Comparison of ENCODE assay signal across 10 cellular contexts in the genomic region with DNA sequence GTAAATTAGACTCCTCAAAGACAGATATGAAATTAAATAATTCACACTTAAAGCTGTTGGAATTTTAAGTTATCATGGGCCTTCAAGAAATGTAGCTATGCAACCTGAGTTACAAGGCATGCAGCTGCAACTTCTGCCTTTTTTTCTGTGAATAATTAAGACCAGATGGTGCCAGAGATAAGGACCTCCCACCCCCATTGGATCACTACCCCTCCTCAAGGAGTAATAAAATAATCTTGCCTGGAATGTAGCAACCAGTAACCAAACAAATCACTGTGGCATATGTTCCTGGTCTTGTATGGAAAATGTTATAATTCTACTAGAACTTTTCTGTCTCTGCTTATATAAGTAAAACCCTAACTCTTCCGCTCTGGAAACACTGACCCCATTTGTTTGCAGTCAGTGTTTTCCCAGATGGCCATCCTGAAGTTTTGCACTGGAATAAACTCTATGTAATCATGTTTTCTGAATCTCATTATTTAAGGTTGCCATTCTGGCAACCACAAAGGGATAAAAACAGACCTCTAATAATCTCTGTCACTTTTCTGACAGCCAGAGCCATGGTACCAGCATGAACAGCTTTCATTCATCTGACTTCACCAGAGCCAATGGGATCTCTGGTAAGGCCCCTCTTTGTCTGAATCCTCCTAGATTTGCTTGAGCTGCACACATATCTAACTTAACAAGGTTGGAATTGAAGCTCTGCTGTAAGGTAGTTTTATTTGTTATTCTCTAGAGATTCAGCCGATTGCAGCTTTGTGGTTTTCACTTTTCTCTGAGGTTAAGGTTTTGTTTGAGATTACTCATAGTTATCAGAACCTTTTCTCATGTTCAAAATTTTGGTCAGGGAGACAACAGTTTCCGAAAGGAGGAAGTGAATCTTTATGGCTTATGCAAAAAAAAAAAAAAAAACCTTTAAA.
DNase-seq lines count a peak whose midpoint lies in the region; ATAC-seq and TF ChIP-seq lines count a peak whose summit lies in the region.
"Had no signal": no experiment of that assay in that cellular context is flagged by ENCODE, and none has a peak within 500 bp of the region (broad histone marks: within the 10 kb centered on the region; RNA-seq: fewer than 3 reads in every experiment).

No MANE protein-coding gene starts in this region.

- no peaks in the 10 kb centered on the region for H3K36me3 Mint-ChIP-seq in nephron progenitor cell (ENCODE audit: low read depth)
- H3K36me3 Mint-ChIP-seq: CD8-positive, alpha-beta memory T cell had no signal

- no peak for DNase-seq in DND-41
- DNase-seq in SIG-M5 (lab: John Stamatoyannopoulos, UW): peak; percentile 52
- no peak for DNase-seq in nephron progenitor cell
- no peak for DNase-seq in SK-N-SH
- DNase-seq in cortex of kidney (lab: John Stamatoyannopoulos, UW): no peak
- DNase-seq in iPS-NIHi7 (ENCODE audit: extremely low spot score): no peak
- DNase-seq: activated CD8-positive, alpha-beta memory T cell treated with anti-CD3 and anti-CD28 coated beads for 24 hours; CD8-positive, alpha-beta memory T cell had no signal

- peaks cover 17% of the 10 kb centered on the region for H3K4me1 Mint-ChIP-seq in nephron progenitor cell
- H3K4me1 Mint-ChIP-seq: CD8-positive, alpha-beta memory T cell had no signal

- H3K4me1 ChIP-seq in DND-41 (ENCODE audit: insufficient read depth, low read length) (no peaks in the 10 kb centered on the region), SK-N-SH (ENCODE audit: control insufficient read depth in 1 of 2, insufficient read depth in 2 of 2, low read depth in 1 of 2, low read length in 1 of 2) (no peaks in the 10 kb centered on the region)

- no peak overlapping the region for H3K4me2 ChIP-seq in DND-41 (ENCODE audit: insufficient read depth, low read length)
- H3K4me2 ChIP-seq in SK-N-SH: no peak overlapping the region

- H3K9ac ChIP-seq in DND-41 (ENCODE audit: low read depth, low read length) (no peak overlapping the region), SK-N-SH (no peak overlapping the region)

- H3K27me3 ChIP-seq in DND-41 (ENCODE audit: insufficient read depth, low read length, poor library complexity) (no peaks in the 10 kb centered on the region), SK-N-SH (ENCODE audit: insufficient read depth) (no peaks in the 10 kb centered on the region)

- H4K20me1 ChIP-seq in DND-41 (ENCODE audit: insufficient read depth, low read length) (no peaks in the 10 kb centered on the region), SK-N-SH (ENCODE audit: insufficient read depth) (no peaks in the 10 kb centered on the region)

- H3K4me3 ChIP-seq in DND-41 (ENCODE audit: low read depth in 1 of 2, low read length in 2 of 2) (no peak overlapping the region), SK-N-SH (ENCODE audit: low read depth in 2 of 2, low read length in 1 of 2) (no peak overlapping the region)

- no peaks in the 10 kb centered on the region for H3K27me3 Mint-ChIP-seq in nephron progenitor cell (ENCODE audit: low read depth, poor library complexity)
- H3K27me3 Mint-ChIP-seq: CD8-positive, alpha-beta memory T cell had no signal

- no peak for TF ChIP-seq EP300 in SK-N-SH (IDR thresholded peaks at IDR 0.05; ENCODE audit: borderline replicate concordance in 1 of 2, low read depth in 1 of 2, low read length in 1 of 2)

- no peaks in the 10 kb centered on the region for H3K79me2 ChIP-seq in DND-41 (ENCODE audit: insufficient read depth, low read length)
- no peaks in the 10 kb centered on the region for H3K79me2 ChIP-seq in SK-N-SH (ENCODE audit: insufficient read depth)

- no peak overlapping the region for H3K27ac Mint-ChIP-seq in nephron progenitor cell
- H3K27ac Mint-ChIP-seq: CD8-positive, alpha-beta memory T cell had no signal

- H3K36me3 ChIP-seq in DND-41 (ENCODE audit: insufficient read depth, low read length) (no peaks in the 10 kb centered on the region), SK-N-SH (replicated peaks in 1 of 2; ENCODE audit: control insufficient read depth in 1 of 2, insufficient read depth in 2 of 2, low read length in 1 of 2) (no peaks in the 10 kb centered on the region)

- TF ChIP-seq CTCF in DND-41 (IDR thresholded peaks at IDR 0.05; ENCODE audit: borderline replicate concordance, extremely low read depth, low read length, poor library complexity, severe bottlenecking) (no peak), nephron progenitor cell (IDR thresholded peaks at IDR 0.05) (no peak), SK-N-SH (IDR thresholded peaks at IDR 0.05) (no peak)

- ATAC-seq in DND-41 (ENCODE audit: insufficient read depth, low read depth) (peak; percentile 40; the same call in 2 of the 3 replicates), GM19438 (IDR thresholded peaks at IDR 0.05; ENCODE audit: low read depth, unreplicated experiment) (peak; percentile 98), HG03097 (IDR thresholded peaks at IDR 0.05; ENCODE audit: low FRiP score, unreplicated experiment) (peak; percentile 99)

- no peaks in the 10 kb centered on the region for H3K9me3 Mint-ChIP-seq in nephron progenitor cell

- H2AFZ ChIP-seq in DND-41 (ENCODE audit: low read depth, low read length): no peak overlapping the region
- H2AFZ ChIP-seq in SK-N-SH (ENCODE audit: low read depth): no peak overlapping the region

- no peak overlapping the region for H3K27ac ChIP-seq in DND-41 (ENCODE audit: low read length)
- H3K27ac ChIP-seq in SK-N-SH (ENCODE audit: low read depth in 2 of 2, low read length in 1 of 2): peak overlapping the region in 1 of 2 experiments; percentile 11; a peak in 1 of 4 replicates

- no peak overlapping the region for H3K4me3 Mint-ChIP-seq in nephron progenitor cell
- H3K4me3 Mint-ChIP-seq: CD8-positive, alpha-beta memory T cell had no signal

- no peak for TF ChIP-seq RAD21 in SK-N-SH (IDR thresholded peaks at IDR 0.05; ENCODE audit: low read length)

- H3K9me3 ChIP-seq in DND-41 (ENCODE audit: insufficient read depth, low read length, severe bottlenecking): no peaks in the 10 kb centered on the region
- no peaks in the 10 kb centered on the region for H3K9me3 ChIP-seq in SK-N-SH

- WGBS in SK-N-SH (ENCODE audit: low lambda C conversion rate): 7% methylated on average over 3 of the region's 3 CpGs

- POLR2A ChIA-PET in SK-N-SH (lab: Yijun Ruan, JAX): no interaction called here

- CTCF ChIA-PET in SK-N-SH (lab: Yijun Ruan, JAX): no interaction called here

- no peaks in the 10 kb centered on the region for H3F3A ChIP-seq in SK-N-SH (replicated peaks; ENCODE audit: insufficient read depth)

- no peaks in the 10 kb centered on the region for H3K9me2 ChIP-seq in SK-N-SH

TF ChIP-seq in SK-N-SH, 30 proteins besides CTCF, POLR2A, EP300 and RAD21:
- TF ChIP-seq, protein P1, sequence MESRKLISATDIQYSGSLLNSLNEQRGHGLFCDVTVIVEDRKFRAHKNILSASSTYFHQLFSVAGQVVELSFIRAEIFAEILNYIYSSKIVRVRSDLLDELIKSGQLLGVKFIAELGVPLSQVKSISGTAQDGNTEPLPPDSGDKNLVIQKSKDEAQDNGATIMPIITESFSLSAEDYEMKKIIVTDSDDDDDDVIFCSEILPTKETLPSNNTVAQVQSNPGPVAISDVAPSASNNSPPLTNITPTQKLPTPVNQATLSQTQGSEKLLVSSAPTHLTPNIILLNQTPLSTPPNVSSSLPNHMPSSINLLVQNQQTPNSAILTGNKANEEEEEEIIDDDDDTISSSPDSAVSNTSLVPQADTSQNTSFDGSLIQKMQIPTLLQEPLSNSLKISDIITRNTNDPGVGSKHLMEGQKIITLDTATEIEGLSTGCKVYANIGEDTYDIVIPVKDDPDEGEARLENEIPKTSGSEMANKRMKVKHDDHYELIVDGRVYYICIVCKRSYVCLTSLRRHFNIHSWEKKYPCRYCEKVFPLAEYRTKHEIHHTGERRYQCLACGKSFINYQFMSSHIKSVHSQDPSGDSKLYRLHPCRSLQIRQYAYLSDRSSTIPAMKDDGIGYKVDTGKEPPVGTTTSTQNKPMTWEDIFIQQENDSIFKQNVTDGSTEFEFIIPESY (IDR thresholded peaks at IDR 0.05; ENCODE audit: borderline replicate concordance, low read depth): no peak
- TF ChIP-seq RCOR1 (IDR thresholded peaks at IDR 0.05; ENCODE audit: low read length): no peak
- TF ChIP-seq, protein P2, sequence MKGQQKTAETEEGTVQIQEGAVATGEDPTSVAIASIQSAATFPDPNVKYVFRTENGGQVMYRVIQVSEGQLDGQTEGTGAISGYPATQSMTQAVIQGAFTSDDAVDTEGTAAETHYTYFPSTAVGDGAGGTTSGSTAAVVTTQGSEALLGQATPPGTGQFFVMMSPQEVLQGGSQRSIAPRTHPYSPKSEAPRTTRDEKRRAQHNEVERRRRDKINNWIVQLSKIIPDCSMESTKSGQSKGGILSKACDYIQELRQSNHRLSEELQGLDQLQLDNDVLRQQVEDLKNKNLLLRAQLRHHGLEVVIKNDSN (IDR thresholded peaks at IDR 0.05; ENCODE audit: borderline replicate concordance, low read depth): no peak
- no peak for TF ChIP-seq SMC3 (IDR thresholded peaks at IDR 0.05; ENCODE audit: low read depth, low read length)
- TF ChIP-seq FOXM1 (IDR thresholded peaks at IDR 0.05; ENCODE audit: low read depth): no peak
- no peak for TF ChIP-seq TEAD4 (IDR thresholded peaks at IDR 0.05; ENCODE audit: borderline replicate concordance, insufficient read depth)
- no peak for TF ChIP-seq CHD2 (IDR thresholded peaks at IDR 0.05; ENCODE audit: low read length, partially characterized antibody)

Comparison
In these comparisons a context has a peak if more than half of its experiments do, and no peak if none do; other contexts are left out.
1. ATAC-seq: peak in every context shown above with its lines; median percentile 99 in HG03097; 98 in GM19438; 40 in DND-41.